Comparison of ENCODE assay signal across 1 cellular context in the genomic region with DNA sequence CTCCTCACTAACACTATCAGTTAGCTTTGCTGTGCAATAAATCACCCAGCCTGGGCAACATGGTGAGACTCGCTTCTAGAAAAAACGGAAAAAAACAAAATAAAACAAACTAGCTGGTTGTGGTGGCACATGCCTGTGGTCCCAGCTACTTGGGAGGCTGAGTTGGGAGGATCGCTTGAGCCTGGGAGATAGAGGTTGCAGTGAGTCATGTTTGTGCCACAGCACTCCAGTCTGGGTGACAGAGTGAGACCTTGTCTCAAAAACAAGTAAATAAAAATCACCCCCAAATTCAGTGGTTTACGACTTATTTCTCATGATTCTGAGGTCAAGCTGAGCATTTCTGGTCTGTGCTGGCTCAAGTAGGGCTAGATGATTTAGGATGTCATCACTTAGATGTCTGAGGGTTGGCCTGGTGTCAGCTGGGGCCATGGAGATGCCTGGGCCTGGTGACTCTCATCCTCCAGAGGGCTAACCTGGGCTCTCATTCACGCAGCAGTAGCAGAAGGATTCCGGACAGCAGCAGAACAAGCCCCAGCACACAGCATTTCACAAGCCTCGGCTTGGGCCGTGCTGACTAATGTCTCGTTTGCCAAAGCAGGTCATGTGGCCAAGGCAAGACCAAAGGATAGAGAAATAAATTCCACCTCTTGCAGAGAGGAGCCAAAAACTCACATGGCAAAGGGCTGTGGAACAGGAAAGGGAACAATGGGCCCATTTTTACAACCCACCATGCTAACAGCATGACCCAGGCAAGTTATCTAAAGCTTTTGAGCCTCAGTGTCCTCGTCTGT.
TF ChIP-seq lines count a peak whose summit lies in the region.

No MANE protein-coding gene starts in this region.

TF ChIP-seq in HepG2, 621 proteins besides CTCF, POLR2A, EP300 and RAD21 (continued from another document and continues in another):
- TF ChIP-seq ZNF407 (CRISPR knock-in tag; IDR thresholded peaks at IDR 0.05; ENCODE audit: not compliant biosample characterization) (peak; percentile 60), ZSCAN20 (CRISPR knock-in tag; IDR thresholded peaks at IDR 0.05; ENCODE audit: borderline replicate concordance) (no peak), RNF2 (conservative IDR thresholded peaks at IDR 0.05; ENCODE audit: low read depth) (peak; percentile 54; the same call in 1 of the 2 replicates), ZFAT (CRISPR knock-in tag; conservative IDR thresholded peaks at IDR 0.05) (no peak), ZNF781 (CRISPR knock-in tag; IDR thresholded peaks at IDR 0.05; ENCODE audit: borderline replicate concordance, not compliant biosample characterization) (no peak), CREM (IDR thresholded peaks at IDR 0.05) (no peak), CREM (CRISPR knock-in tag; IDR thresholded peaks at IDR 0.05) (no peak), KAT8 (CRISPR knock-in tag; IDR thresholded peaks at IDR 0.05) (peak; percentile 46; the same call in 1 of the 2 replicates), THRA (CRISPR knock-in tag; IDR thresholded peaks at IDR 0.05; ENCODE audit: borderline replicate concordance) (0 out of 2 replicates have a peak, but pooled peaks have one; percentile 10), CHCHD3 (CRISPR knock-in tag; IDR thresholded peaks at IDR 0.05) (no peak), ZNF605 (CRISPR knock-in tag; IDR thresholded peaks at IDR 0.05) (no peak), PLRG1 (conservative IDR thresholded peaks at IDR 0.05) (no peak), ZNF136 (CRISPR knock-in tag; IDR thresholded peaks at IDR 0.05; ENCODE audit: low read depth) (no peak), POGZ (CRISPR knock-in tag; IDR thresholded peaks at IDR 0.05) (no peak), SOX13 (IDR thresholded peaks at IDR 0.05) (no peak), SOX13 (CRISPR knock-in tag; conservative IDR thresholded peaks at IDR 0.05 in 1 of 2, IDR thresholded peaks at IDR 0.05 in 1 of 2) (peak in 1 of 2 experiments; percentile 65; a peak in 2 of 4 replicates), ZNF276 (CRISPR knock-in tag; IDR thresholded peaks at IDR 0.05; ENCODE audit: low read depth) (no peak), TBL1XR1 (IDR thresholded peaks at IDR 0.05; ENCODE audit: borderline replicate concordance, low read length, partially characterized antibody) (no peak), ZMYM3 (CRISPR knock-in tag; IDR thresholded peaks at IDR 0.05) (peak; percentile 63; the same call in 1 of the 2 replicates), SP4 (CRISPR knock-in tag; IDR thresholded peaks at IDR 0.05) (peak; percentile 30; the same call in 1 of the 2 replicates), GMEB1 (CRISPR knock-in tag; IDR thresholded peaks at IDR 0.05; ENCODE audit: borderline replicate concordance) (no peak), ZNF576 (CRISPR knock-in tag; IDR thresholded peaks at IDR 0.05) (no peak), LCORL (IDR thresholded peaks at IDR 0.05) (no peak), LCORL (CRISPR knock-in tag; IDR thresholded peaks at IDR 0.05) (peak; percentile 67), FOXK1 (CRISPR knock-in tag; IDR thresholded peaks at IDR 0.05; ENCODE audit: borderline replicate concordance, low read depth) (no peak), ATF6 (CRISPR knock-in tag; conservative IDR thresholded peaks at IDR 0.05) (no peak), MAFF (IDR thresholded peaks at IDR 0.05; ENCODE audit: low read depth, low read length) (0 out of 2 replicates have a peak, but pooled peaks have one; percentile 37)
- TF ChIP-seq, protein P1, sequence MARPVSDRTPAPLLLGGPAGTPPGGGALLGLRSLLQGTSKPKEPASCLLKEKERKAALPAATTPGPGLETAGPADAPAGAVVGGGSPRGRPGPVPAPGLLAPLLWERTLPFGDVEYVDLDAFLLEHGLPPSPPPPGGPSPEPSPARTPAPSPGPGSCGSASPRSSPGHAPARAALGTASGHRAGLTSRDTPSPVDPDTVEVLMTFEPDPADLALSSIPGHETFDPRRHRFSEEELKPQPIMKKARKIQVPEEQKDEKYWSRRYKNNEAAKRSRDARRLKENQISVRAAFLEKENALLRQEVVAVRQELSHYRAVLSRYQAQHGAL (CRISPR knock-in tag; IDR thresholded peaks at IDR 0.05; ENCODE audit: not compliant biosample characterization), result no peak
- TF ChIP-seq, protein P2, sequence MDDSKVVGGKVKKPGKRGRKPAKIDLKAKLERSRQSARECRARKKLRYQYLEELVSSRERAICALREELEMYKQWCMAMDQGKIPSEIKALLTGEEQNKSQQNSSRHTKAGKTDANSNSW (CRISPR knock-in tag; IDR thresholded peaks at IDR 0.05; ENCODE audit: borderline replicate concordance), result no peak
- TF ChIP-seq, protein P3, sequence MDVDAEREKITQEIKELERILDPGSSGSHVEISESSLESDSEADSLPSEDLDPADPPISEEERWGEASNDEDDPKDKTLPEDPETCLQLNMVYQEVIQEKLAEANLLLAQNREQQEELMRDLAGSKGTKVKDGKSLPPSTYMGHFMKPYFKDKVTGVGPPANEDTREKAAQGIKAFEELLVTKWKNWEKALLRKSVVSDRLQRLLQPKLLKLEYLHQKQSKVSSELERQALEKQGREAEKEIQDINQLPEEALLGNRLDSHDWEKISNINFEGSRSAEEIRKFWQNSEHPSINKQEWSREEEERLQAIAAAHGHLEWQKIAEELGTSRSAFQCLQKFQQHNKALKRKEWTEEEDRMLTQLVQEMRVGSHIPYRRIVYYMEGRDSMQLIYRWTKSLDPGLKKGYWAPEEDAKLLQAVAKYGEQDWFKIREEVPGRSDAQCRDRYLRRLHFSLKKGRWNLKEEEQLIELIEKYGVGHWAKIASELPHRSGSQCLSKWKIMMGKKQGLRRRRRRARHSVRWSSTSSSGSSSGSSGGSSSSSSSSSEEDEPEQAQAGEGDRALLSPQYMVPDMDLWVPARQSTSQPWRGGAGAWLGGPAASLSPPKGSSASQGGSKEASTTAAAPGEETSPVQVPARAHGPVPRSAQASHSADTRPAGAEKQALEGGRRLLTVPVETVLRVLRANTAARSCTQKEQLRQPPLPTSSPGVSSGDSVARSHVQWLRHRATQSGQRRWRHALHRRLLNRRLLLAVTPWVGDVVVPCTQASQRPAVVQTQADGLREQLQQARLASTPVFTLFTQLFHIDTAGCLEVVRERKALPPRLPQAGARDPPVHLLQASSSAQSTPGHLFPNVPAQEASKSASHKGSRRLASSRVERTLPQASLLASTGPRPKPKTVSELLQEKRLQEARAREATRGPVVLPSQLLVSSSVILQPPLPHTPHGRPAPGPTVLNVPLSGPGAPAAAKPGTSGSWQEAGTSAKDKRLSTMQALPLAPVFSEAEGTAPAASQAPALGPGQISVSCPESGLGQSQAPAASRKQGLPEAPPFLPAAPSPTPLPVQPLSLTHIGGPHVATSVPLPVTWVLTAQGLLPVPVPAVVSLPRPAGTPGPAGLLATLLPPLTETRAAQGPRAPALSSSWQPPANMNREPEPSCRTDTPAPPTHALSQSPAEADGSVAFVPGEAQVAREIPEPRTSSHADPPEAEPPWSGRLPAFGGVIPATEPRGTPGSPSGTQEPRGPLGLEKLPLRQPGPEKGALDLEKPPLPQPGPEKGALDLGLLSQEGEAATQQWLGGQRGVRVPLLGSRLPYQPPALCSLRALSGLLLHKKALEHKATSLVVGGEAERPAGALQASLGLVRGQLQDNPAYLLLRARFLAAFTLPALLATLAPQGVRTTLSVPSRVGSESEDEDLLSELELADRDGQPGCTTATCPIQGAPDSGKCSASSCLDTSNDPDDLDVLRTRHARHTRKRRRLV (CRISPR knock-in tag; IDR thresholded peaks at IDR 0.05), result no peak
